In the genomic region with DNA sequence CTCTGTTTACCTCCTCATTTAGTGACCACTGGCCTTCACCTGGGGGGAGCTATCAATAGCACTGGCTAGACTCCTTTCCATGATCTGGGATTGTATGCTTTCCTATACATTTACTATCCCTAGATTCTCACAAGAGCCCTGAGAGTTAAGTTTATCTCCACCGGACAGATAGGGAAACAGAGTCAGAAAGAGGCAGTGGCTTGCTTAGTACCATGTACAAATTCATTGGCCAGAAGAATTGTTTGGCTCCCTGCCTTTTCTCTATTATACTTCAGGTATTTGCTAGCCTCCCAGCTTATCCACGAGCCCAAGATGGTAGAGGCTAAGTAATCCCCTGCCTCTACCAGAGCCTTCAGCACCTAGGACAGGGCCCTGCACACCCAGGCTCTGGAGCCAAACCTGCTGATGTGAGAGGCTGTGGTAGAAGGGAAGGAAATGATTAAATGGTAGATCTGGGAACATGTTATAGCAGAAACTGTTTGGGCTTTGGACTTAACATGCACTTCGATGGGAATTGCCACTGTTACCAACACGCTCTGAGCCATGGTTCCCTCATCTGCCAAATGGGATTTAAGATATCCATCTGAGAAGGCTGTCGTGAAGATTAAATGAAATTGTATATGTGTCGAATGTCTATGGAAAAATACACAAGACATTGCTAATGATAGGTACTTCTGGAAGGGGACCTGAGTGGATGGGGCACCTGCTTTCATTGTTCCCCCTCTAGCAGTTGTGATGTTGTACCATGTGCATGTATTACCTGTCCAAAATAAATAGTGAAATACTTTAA, we compare ENCODE assay signal across 9 cellular contexts. TPM values are rescaled to one million over a fixed set of nuclear protein-coding genes. Genes with fewer than 3 reads are reported as not detected.
DNase-seq lines count a peak whose midpoint lies in the region; ATAC-seq and TF ChIP-seq lines count a peak whose summit lies in the region.
"Had no signal": no experiment of that assay in that cellular context is flagged by ENCODE, and none has a peak within 500 bp of the region (broad histone marks: within the 10 kb centered on the region; RNA-seq: fewer than 3 reads in every experiment).

No MANE protein-coding gene starts in this region.

- intact Hi-C loops in activated T-helper 1 cell treated with anti-CD3 and anti-CD28 coated beads, Interleukin-12 subunit alpha, Interleukin-12 subunit beta, Interleukin-2, Interleukin-4 antibody, amounts not matched to agents 30 ng/mL and 10 ng/mL and 1 ng/mL, durations not matched to agents 14 hours and 24 hours and 36 hours (cut with micrococcal nuclease), result loop anchor here (1.0 to 2.0 kb wide), 2 partner anchors 14 to 26 kb away; no protein-coding TSS in a partner anchor

- peaks cover 5% of the 10 kb centered on the region for H3K4me1 Mint-ChIP-seq in activated T-helper 1 cell treated with anti-CD3 and anti-CD28 coated beads, Interleukin-12 subunit alpha, Interleukin-12 subunit beta, Interleukin-2, Interleukin-4 antibody, amounts not matched to agents 30 ng/mL and 10 ng/mL and 1 ng/mL, durations not matched to agents 14 hours and 24 hours and 36 hours (ENCODE audit: low read depth)

- POLR2A ChIA-PET in GM10248 (lab: Yijun Ruan, JAX), result no interaction called here

- TF ChIP-seq CTCF in GM10248 (IDR thresholded peaks at IDR 0.05; ENCODE audit: control extremely low read depth, extremely low read depth, low read depth, missing control alignments), result no peak

- DNase-seq in CD1c-positive myeloid dendritic cell (ENCODE audit: extremely low spot score) (peak; percentile 17), HuH-7 (ENCODE audit: low spot score) (peak; percentile 67), iPS-NIHi7 (ENCODE audit: extremely low spot score) (peak; percentile 73), GM10248 (ENCODE audit: extremely low spot score) (no peak), hypothalamus (lab: John Stamatoyannopoulos, UW) (no peak), NCI-H1105 (lab: John Stamatoyannopoulos, UW) (no peak)
- peak; percentile 29 for DNase-seq in activated T-helper 1 cell treated with anti-CD3 and anti-CD28 coated beads, Interleukin-12 subunit alpha, Interleukin-12 subunit beta, Interleukin-2, Interleukin-4 antibody, amounts not matched to agents 30 ng/mL and 10 ng/mL and 1 ng/mL, durations not matched to agents 14 hours and 24 hours and 36 hours (ENCODE audit: low spot score)
- DNase-seq: heart right ventricle had no signal

- H3K27me3 Mint-ChIP-seq in activated T-helper 1 cell treated with anti-CD3 and anti-CD28 coated beads, Interleukin-12 subunit alpha, Interleukin-12 subunit beta, Interleukin-2, Interleukin-4 antibody, amounts not matched to agents 30 ng/mL and 10 ng/mL and 1 ng/mL, durations not matched to agents 14 hours and 24 hours and 36 hours (ENCODE audit: insufficient read depth), result peaks cover 59% of the 10 kb centered on the region

- CTCF ChIA-PET in GM10248 (lab: Yijun Ruan, JAX), result interaction anchor here (1.2 kb wide), 1 partner anchor 26 kb away, joined by 8 read pairs; no protein-coding TSS in a partner anchor

- ATAC-seq in HG03342 (IDR thresholded peaks at IDR 0.05; ENCODE audit: unreplicated experiment), result no peak

- H3K36me3 Mint-ChIP-seq in activated T-helper 1 cell treated with anti-CD3 and anti-CD28 coated beads, Interleukin-12 subunit alpha, Interleukin-12 subunit beta, Interleukin-2, Interleukin-4 antibody, amounts not matched to agents 30 ng/mL and 10 ng/mL and 1 ng/mL, durations not matched to agents 14 hours and 24 hours and 36 hours (ENCODE audit: low read depth), result no peaks in the 10 kb centered on the region

- H3K27ac Mint-ChIP-seq in activated T-helper 1 cell treated with anti-CD3 and anti-CD28 coated beads, Interleukin-12 subunit alpha, Interleukin-12 subunit beta, Interleukin-2, Interleukin-4 antibody, amounts not matched to agents 30 ng/mL and 10 ng/mL and 1 ng/mL, durations not matched to agents 14 hours and 24 hours and 36 hours, result no peak overlapping the region

- H3K9me3 Mint-ChIP-seq in activated T-helper 1 cell treated with anti-CD3 and anti-CD28 coated beads, Interleukin-12 subunit alpha, Interleukin-12 subunit beta, Interleukin-2, Interleukin-4 antibody, amounts not matched to agents 30 ng/mL and 10 ng/mL and 1 ng/mL, durations not matched to agents 14 hours and 24 hours and 36 hours, result no peaks in the 10 kb centered on the region

- no peak overlapping the region for H3K4me3 Mint-ChIP-seq in activated T-helper 1 cell treated with anti-CD3 and anti-CD28 coated beads, Interleukin-12 subunit alpha, Interleukin-12 subunit beta, Interleukin-2, Interleukin-4 antibody, amounts not matched to agents 30 ng/mL and 10 ng/mL and 1 ng/mL, durations not matched to agents 14 hours and 24 hours and 36 hours

RNA-seq across cellular contexts. Expression of a gene that starts 3.1 kb away (rescaled TPM):
- total RNA-seq in activated T-helper 1 cell treated with anti-CD3 and anti-CD28 coated beads, Interleukin-12 subunit alpha, Interleukin-12 subunit beta, Interleukin-2, Interleukin-4 antibody, amounts not matched to agents 30 ng/mL and 10 ng/mL and 1 ng/mL, durations not matched to agents 14 hours and 24 hours and 36 hours, result 0.16 and 0.24 TPM in 2 replicates

RNA-seq across cellular contexts. Expression of a gene that starts 37.1 kb away (rescaled TPM):
- total RNA-seq in activated T-helper 1 cell treated with anti-CD3 and anti-CD28 coated beads, Interleukin-12 subunit alpha, Interleukin-12 subunit beta, Interleukin-2, Interleukin-4 antibody, amounts not matched to agents 30 ng/mL and 10 ng/mL and 1 ng/mL, durations not matched to agents 14 hours and 24 hours and 36 hours, result not detected in 2 replicates
- total RNA-seq: heart right ventricle had no signal

RNA-seq across cellular contexts. Expression of a gene that starts 45.5 kb away (rescaled TPM):
- total RNA-seq in activated T-helper 1 cell treated with anti-CD3 and anti-CD28 coated beads, Interleukin-12 subunit alpha, Interleukin-12 subunit beta, Interleukin-2, Interleukin-4 antibody, amounts not matched to agents 30 ng/mL and 10 ng/mL and 1 ng/mL, durations not matched to agents 14 hours and 24 hours and 36 hours, result 0.21 and 0.47 TPM in 2 replicates

Comparison
In these comparisons a context has a peak if more than half of its experiments do, and no peak if none do; other contexts are left out.
1. DNase-seq: peak in CD1c-positive myeloid dendritic cell (single experiment), HuH-7 (single experiment), activated T-helper 1 cell treated with anti-CD3 and anti-CD28 coated beads, Interleukin-12 subunit alpha, Interleukin-12 subunit beta, Interleukin-2, Interleukin-4 antibody, amounts not matched to agents 30 ng/mL and 10 ng/mL and 1 ng/mL, durations not matched to agents 14 hours and 24 hours and 36 hours (single experiment) and iPS-NIHi7 (single experiment); none in GM10248 (single experiment), hypothalamus (0 of 51) and NCI-H1105 (single experiment).